Comparison of ENCODE assay signal across 1 cellular context in genomic region chr12:14892726-14893442, GRCh38.
TF ChIP-seq lines count a peak whose summit lies in the region.

No MANE protein-coding gene starts in this region.

TF ChIP-seq in WTC11, 78 proteins besides CTCF, POLR2A, EP300 and RAD21:
- TF ChIP-seq ZNF532 (CRISPR knock-in tag; IDR thresholded peaks at IDR 0.05; ENCODE audit: borderline replicate concordance) (no peak), HMGXB4 (CRISPR knock-in tag; IDR thresholded peaks at IDR 0.05) (no peak), PRRX2 (CRISPR knock-in tag; IDR thresholded peaks at IDR 0.05) (no peak)
